1 cellular context compared by ENCODE assay signal in genomic region chr6:13614926-13615801, GRCh38.
TF ChIP-seq lines count a peak whose summit lies in the region.

TSS of gene NOL7 (plus strand) at chr6:13615335. CDS start at chr6:13615359, 24 bp downstream.

TF ChIP-seq in WTC11, 78 proteins besides CTCF, POLR2A, EP300 and RAD21 (continued from another document and continues in another):
- TF ChIP-seq FOXP4 (CRISPR knock-in tag; IDR thresholded peaks at IDR 0.05) (peak; percentile 89), ATF6 (CRISPR knock-in tag; IDR thresholded peaks at IDR 0.05) (no peak), ESRRA (CRISPR knock-in tag; IDR thresholded peaks at IDR 0.05; ENCODE audit: borderline replicate concordance) (0 out of 2 replicates have a peak, but pooled peaks have one; percentile 55), MXD4 (CRISPR knock-in tag; IDR thresholded peaks at IDR 0.05; ENCODE audit: borderline replicate concordance) (no peak), IRF1 (CRISPR knock-in tag; IDR thresholded peaks at IDR 0.05) (peak; percentile 73; the same call in 1 of the 2 replicates), ZNF396 (CRISPR knock-in tag; IDR thresholded peaks at IDR 0.05; ENCODE audit: borderline replicate concordance) (no peak), RORB (CRISPR knock-in tag; IDR thresholded peaks at IDR 0.05) (no peak), ETV6 (CRISPR knock-in tag; IDR thresholded peaks at IDR 0.05) (peak; percentile 94), ZNF512 (CRISPR knock-in tag; IDR thresholded peaks at IDR 0.05; ENCODE audit: borderline replicate concordance) (no peak), ZNF281 (CRISPR knock-in tag; IDR thresholded peaks at IDR 0.05) (no peak), ZNF416 (CRISPR knock-in tag; IDR thresholded peaks at IDR 0.05) (0 out of 2 replicates have a peak, but pooled peaks have one; percentile 49), JAZF1 (CRISPR knock-in tag; IDR thresholded peaks at IDR 0.05) (no peak), ATF1 (CRISPR knock-in tag; IDR thresholded peaks at IDR 0.05) (0 out of 2 replicates have a peak, but pooled peaks have one; percentile 65), NR3C1 (CRISPR knock-in tag; conservative IDR thresholded peaks at IDR 0.05; ENCODE audit: low read depth) (no peak), TEAD1 (CRISPR knock-in tag; IDR thresholded peaks at IDR 0.05) (peak; percentile 79), ZNF423 (CRISPR knock-in tag; IDR thresholded peaks at IDR 0.05) (no peak), RELA (CRISPR knock-in tag; IDR thresholded peaks at IDR 0.05; ENCODE audit: borderline replicate concordance) (no peak), ERG (CRISPR knock-in tag; IDR thresholded peaks at IDR 0.05) (no peak), GABPB1 (CRISPR knock-in tag; IDR thresholded peaks at IDR 0.05) (peak; percentile 97), AR (CRISPR knock-in tag; IDR thresholded peaks at IDR 0.05) (no peak), ZMAT4 (CRISPR knock-in tag; IDR thresholded peaks at IDR 0.05) (no peak), NFATC4 (CRISPR knock-in tag; IDR thresholded peaks at IDR 0.05) (no peak), ZNF121 (CRISPR knock-in tag; IDR thresholded peaks at IDR 0.05) (peak; percentile 52; the same call in 1 of the 2 replicates), NFE2L1 (CRISPR knock-in tag; IDR thresholded peaks at IDR 0.05) (peak; percentile 37; the same call in 1 of the 2 replicates), STAT6 (CRISPR knock-in tag; conservative IDR thresholded peaks at IDR 0.05; ENCODE audit: low read depth) (no peak; the same call in 1 of the 2 replicates), TCF7 (CRISPR knock-in tag; IDR thresholded peaks at IDR 0.05; ENCODE audit: low read depth) (no peak), AFF4 (CRISPR knock-in tag; IDR thresholded peaks at IDR 0.05; ENCODE audit: borderline replicate concordance) (peak; percentile 95), E2F1 (CRISPR knock-in tag; IDR thresholded peaks at IDR 0.05) (no peak; the same call in 1 of the 2 replicates), FOXJ3 (CRISPR knock-in tag; IDR thresholded peaks at IDR 0.05; ENCODE audit: borderline replicate concordance) (no peak), NR1H2 (CRISPR knock-in tag; IDR thresholded peaks at IDR 0.05) (0 out of 2 replicates have a peak, but pooled peaks have one; percentile 52), OVOL2 (CRISPR knock-in tag; IDR thresholded peaks at IDR 0.05; ENCODE audit: borderline replicate concordance) (0 out of 2 replicates have a peak, but pooled peaks have one; percentile 11), GTF2I (CRISPR knock-in tag; conservative IDR thresholded peaks at IDR 0.05) (no peak), CBFB (CRISPR knock-in tag; IDR thresholded peaks at IDR 0.05; ENCODE audit: low read depth) (no peak; the same call in none of the 2 replicates), HMGA2 (CRISPR knock-in tag; IDR thresholded peaks at IDR 0.05) (no peak)
